Comparison of ENCODE assay signal across 1 cellular context in genomic region chr11:117946842-117947526, GRCh38.
TF ChIP-seq lines count a peak whose summit lies in the region.

No MANE protein-coding gene starts in this region.

TF ChIP-seq in H1, 55 proteins besides CTCF, POLR2A, EP300 and RAD21 (continued from another document):
- TF ChIP-seq YY1 (IDR thresholded peaks at IDR 0.05; ENCODE audit: low read depth, low read length) (peak; percentile 68; the same call in 1 of the 2 replicates), GTF2F1 (IDR thresholded peaks at IDR 0.05; ENCODE audit: borderline replicate concordance, low read depth, low read length) (no peak), TEAD4 (IDR thresholded peaks at IDR 0.05; ENCODE audit: low read depth, low read length) (no peak), CHD2 (IDR thresholded peaks at IDR 0.05; ENCODE audit: low read length) (no peak), GABPA (IDR thresholded peaks at IDR 0.05; ENCODE audit: borderline replicate concordance, insufficient read depth, low read length) (no peak), NRF1 (IDR thresholded peaks at IDR 0.05; ENCODE audit: low read depth, low read length) (no peak), ATF2 (IDR thresholded peaks at IDR 0.05; ENCODE audit: low read length) (peak; percentile 49; the same call in 1 of the 2 replicates), MAX (IDR thresholded peaks at IDR 0.05) (no peak), CHD7 (IDR thresholded peaks at IDR 0.05; ENCODE audit: insufficient replicate concordance, low read length) (no peak), JUND (IDR thresholded peaks at IDR 0.05; ENCODE audit: low read length) (peak; percentile 75), RNF2 (IDR thresholded peaks at IDR 0.05; ENCODE audit: borderline replicate concordance, low read depth, low read length, missing control alignments, poor library complexity, severe bottlenecking) (no peak), ZNF274 (IDR thresholded peaks at IDR 0.05; ENCODE audit: borderline replicate concordance, extremely low read depth, low read length) (no peak), SRF (IDR thresholded peaks at IDR 0.05; ENCODE audit: low read depth, low read length) (no peak), TAF7 (optimal IDR thresholded peaks at IDR 0.05; ENCODE audit: borderline replicate concordance, low read depth, low read length) (no peak), KDM1A (IDR thresholded peaks at IDR 0.05; ENCODE audit: borderline replicate concordance, low read length) (no peak), BACH1 (IDR thresholded peaks at IDR 0.05; ENCODE audit: low read length) (peak; percentile 56; the same call in 1 of the 2 replicates), FOSL1 (IDR thresholded peaks at IDR 0.05; ENCODE audit: insufficient read depth, low read depth, low read length) (no peak), BRCA1 (IDR thresholded peaks at IDR 0.05; ENCODE audit: low read depth, low read length) (peak; percentile 34; the same call in 1 of the 2 replicates), TBP (IDR thresholded peaks at IDR 0.05; ENCODE audit: low read depth, low read length) (no peak), SP2 (IDR thresholded peaks at IDR 0.05; ENCODE audit: low read length) (no peak), KDM4A (IDR thresholded peaks at IDR 0.05; ENCODE audit: low read depth, low read length, severe bottlenecking) (no peak), RXRA (IDR thresholded peaks at IDR 0.05; ENCODE audit: insufficient read depth, low read depth, low read length) (no peak), TAF1 (IDR thresholded peaks at IDR 0.05; ENCODE audit: low read depth, low read length) (no peak), RFX5 (IDR thresholded peaks at IDR 0.05; ENCODE audit: borderline replicate concordance, low read depth, low read length) (no peak), EZH2 (IDR thresholded peaks at IDR 0.05; ENCODE audit: low read depth, low read length, severe bottlenecking) (no peak), SIN3A (conservative IDR thresholded peaks at IDR 0.05 in 1 of 2, IDR thresholded peaks at IDR 0.05 in 1 of 2; ENCODE audit: low read depth in 1 of 2, low read length in 2 of 2) (no peak), SUZ12 (IDR thresholded peaks at IDR 0.05; ENCODE audit: low read length) (no peak), HDAC2 (IDR thresholded peaks at IDR 0.05; ENCODE audit: borderline replicate concordance in 1 of 2, low read depth in 2 of 2, low read length in 2 of 2) (no peak), CBX8 (IDR thresholded peaks at IDR 0.05; ENCODE audit: borderline replicate concordance, low read depth, low read length) (no peak), CEBPB (IDR thresholded peaks at IDR 0.05; ENCODE audit: low read depth, low read length) (no peak), HDAC6 (IDR thresholded peaks at IDR 0.05; ENCODE audit: low read depth, low read length) (no peak), CREB1 (IDR thresholded peaks at IDR 0.05) (peak; percentile 43; the same call in 1 of the 2 replicates), KDM5A (IDR thresholded peaks at IDR 0.05; ENCODE audit: low read length) (no peak), BCL11A (IDR thresholded peaks at IDR 0.05; ENCODE audit: low read depth in 2 of 2, low read length in 2 of 2) (no peak), MAFK (IDR thresholded peaks at IDR 0.05; ENCODE audit: low read depth, low read length) (no peak), TCF12 (IDR thresholded peaks at IDR 0.05; ENCODE audit: low read depth, low read length) (no peak)
